In the genomic region with DNA sequence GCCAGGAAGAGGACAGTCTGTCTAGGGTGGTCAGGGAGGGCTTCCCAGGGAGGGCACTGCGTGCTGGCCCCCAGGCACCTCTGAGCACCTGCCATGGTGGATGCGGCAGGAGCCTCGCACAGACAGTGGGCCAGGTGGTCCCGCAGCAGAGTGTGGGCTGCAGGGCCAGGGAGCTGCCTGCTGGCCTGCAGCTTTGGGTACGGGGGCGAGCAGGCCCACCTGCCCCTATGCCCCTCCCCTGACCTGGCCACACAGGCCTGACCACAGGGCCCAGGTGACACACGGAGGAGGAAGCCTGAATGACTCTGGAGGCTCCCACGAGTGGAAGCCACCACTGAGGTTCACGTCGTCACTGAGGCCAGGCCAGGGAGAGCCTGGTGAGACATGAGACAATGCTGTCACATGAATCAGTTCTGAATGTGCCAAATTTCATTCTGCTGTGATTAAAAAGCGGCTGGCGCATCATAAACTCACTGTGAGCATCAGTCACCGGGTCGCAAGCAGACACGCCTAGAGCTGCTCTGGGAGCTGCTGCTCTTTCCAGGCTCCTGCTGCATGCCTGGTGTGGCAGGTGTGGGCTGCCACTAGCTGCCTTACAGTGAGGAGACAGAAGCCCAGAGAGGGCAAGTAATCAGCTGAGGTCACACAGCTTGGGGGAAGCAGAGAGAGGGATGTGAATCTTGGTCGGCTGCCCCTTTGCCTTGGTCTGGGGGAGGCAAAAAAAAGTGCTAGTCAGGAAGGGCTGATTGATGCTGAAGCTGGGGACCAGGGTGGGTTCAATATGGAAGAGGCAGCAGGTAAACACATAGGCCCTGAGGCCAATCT, we compare ENCODE assay signal across 1 cellular context.
TF ChIP-seq lines count a peak whose summit lies in the region.

No MANE protein-coding gene starts in this region.

TF ChIP-seq in K562, 482 proteins besides CTCF, POLR2A, EP300 and RAD21 (continued from another document):
- peak; percentile 67 for TF ChIP-seq ZFP36 (IDR thresholded peaks at IDR 0.05; ENCODE audit: low read depth, low read length, partially characterized antibody)
- TF ChIP-seq BRD9 (IDR thresholded peaks at IDR 0.05; ENCODE audit: low read depth, partially characterized antibody): peak; percentile 92
- peak; percentile 66; the same call in 1 of the 2 replicates for TF ChIP-seq PTBP1 (IDR thresholded peaks at IDR 0.05; ENCODE audit: low read depth, low read length)
- TF ChIP-seq SMARCA5 (IDR thresholded peaks at IDR 0.05): peak; percentile 85; the same call in 1 of the 2 replicates
- TF ChIP-seq, protein P1, sequence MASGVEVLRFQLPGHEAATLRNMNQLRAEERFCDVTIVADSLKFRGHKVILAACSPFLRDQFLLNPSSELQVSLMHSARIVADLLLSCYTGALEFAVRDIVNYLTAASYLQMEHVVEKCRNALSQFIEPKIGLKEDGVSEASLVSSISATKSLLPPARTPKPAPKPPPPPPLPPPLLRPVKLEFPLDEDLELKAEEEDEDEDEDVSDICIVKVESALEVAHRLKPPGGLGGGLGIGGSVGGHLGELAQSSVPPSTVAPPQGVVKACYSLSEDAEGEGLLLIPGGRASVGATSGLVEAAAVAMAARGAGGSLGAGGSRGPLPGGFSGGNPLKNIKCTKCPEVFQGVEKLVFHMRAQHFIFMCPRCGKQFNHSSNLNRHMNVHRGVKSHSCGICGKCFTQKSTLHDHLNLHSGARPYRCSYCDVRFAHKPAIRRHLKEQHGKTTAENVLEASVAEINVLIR (CRISPR knock-in tag; IDR thresholded peaks at IDR 0.05): no peak
